1 cellular context compared by ENCODE assay signal in genomic region chr3:13787533-13787932, GRCh38.
TF ChIP-seq lines count a peak whose summit lies in the region.

No MANE protein-coding gene starts in this region.

TF ChIP-seq in H1, 55 proteins besides CTCF, POLR2A, EP300 and RAD21 (continued from another document):
- TF ChIP-seq SRF (IDR thresholded peaks at IDR 0.05; ENCODE audit: low read depth, low read length) (no peak), TAF7 (optimal IDR thresholded peaks at IDR 0.05; ENCODE audit: borderline replicate concordance, low read depth, low read length) (no peak), ASH2L (IDR thresholded peaks at IDR 0.05; ENCODE audit: low read length) (no peak), POU5F1 (IDR thresholded peaks at IDR 0.05; ENCODE audit: low read depth, low read length) (no peak), KDM1A (IDR thresholded peaks at IDR 0.05; ENCODE audit: borderline replicate concordance, low read length) (no peak), NRF1 (IDR thresholded peaks at IDR 0.05; ENCODE audit: low read depth, low read length) (no peak), SIRT6 (IDR thresholded peaks at IDR 0.05; ENCODE audit: low read length) (no peak), CHD7 (IDR thresholded peaks at IDR 0.05; ENCODE audit: insufficient replicate concordance, low read length) (no peak)
